In genomic region chr6:134173936-134174789, GRCh38 we compare ENCODE assay signal across 8 cellular contexts.
DNase-seq lines count a peak whose midpoint lies in the region; ATAC-seq and TF ChIP-seq lines count a peak whose summit lies in the region.

No MANE protein-coding gene starts in this region.

- H3K27me3 ChIP-seq in colonic mucosa (no peaks in the 10 kb centered on the region), layer of hippocampus (ENCODE audit: control insufficient read depth, insufficient read depth, low read length) (no peaks in the 10 kb centered on the region)

- H3K9ac ChIP-seq in colonic mucosa (ENCODE audit: low read depth in 2 of 2, low read length in 2 of 2) = peak overlapping the region; percentile 77 to 98

- DNase-seq in DMS79 treated with DMSO at 0.1 percent for 48 hours (lab: John Stamatoyannopoulos, UW) (peak; percentile 88), NCI-H510A (lab: John Stamatoyannopoulos, UW) (peak; percentile 39), colonic mucosa (peak; percentile 93)
- peak; percentile 83 to 93 for DNase-seq in activated CD4-positive, alpha-beta T cell treated with anti-CD3 and anti-CD28 coated beads for 4 hours
- peak; percentile 77 to 91 (median 84) for DNase-seq in stimulated activated CD4-positive, alpha-beta T cell treated with anti-CD3 and anti-CD28 coated beads, Interleukin-1b, Interleukin-23, amount 100 ng/mL, for 24 hours (ENCODE audit: low read depth in 4 of 4, low spot score in 1 of 4)

- H3K4me3 ChIP-seq in colonic mucosa = peak overlapping the region; percentile 60

- no peaks in the 10 kb centered on the region for H3K36me3 ChIP-seq in colonic mucosa

- ATAC-seq in HG03196 (IDR thresholded peaks at IDR 0.05; ENCODE audit: unreplicated experiment) (peak; percentile 34), HG03521 (IDR thresholded peaks at IDR 0.05; ENCODE audit: unreplicated experiment) (no peak)

- no peaks in the 10 kb centered on the region for H3K4me1 ChIP-seq in colonic mucosa

- no peaks in the 10 kb centered on the region for H3K9me3 ChIP-seq in colonic mucosa

- TF ChIP-seq CTCF in colonic mucosa (IDR thresholded peaks at IDR 0.05) = peak; percentile 84

- intact Hi-C loops in colonic mucosa (cut with DNase I) = loop anchor here (1.0 to 5.0 kb wide), 3 partner anchors 467 to 708 kb away; no protein-coding TSS in a partner anchor

- H3K27ac ChIP-seq in colonic mucosa = peak overlapping the region; percentile 81
- peak overlapping the region; percentile 97 for H3K27ac ChIP-seq in layer of hippocampus (ENCODE audit: low read depth, low read length)

Comparison
In these comparisons a context has a peak if more than half of its experiments do, and no peak if none do; other contexts are left out.
1. DNase-seq: peak in every context shown above with its lines; median percentile 93 in colonic mucosa; 88 in DMS79 treated with DMSO at 0.1 percent for 48 hours; 88 in activated CD4-positive, alpha-beta T cell treated with anti-CD3 and anti-CD28 coated beads for 4 hours; 84 in stimulated activated CD4-positive, alpha-beta T cell treated with anti-CD3 and anti-CD28 coated beads, Interleukin-1b, Interleukin-23, amount 100 ng/mL, for 24 hours; 39 in NCI-H510A.